Comparison of ENCODE assay signal across 10 cellular contexts in genomic region chrX:154040307-154040756, GRCh38. TPM values are rescaled to one million over a fixed set of nuclear protein-coding genes. Genes with fewer than 3 reads are reported as not detected.
DNase-seq lines count a peak whose midpoint lies in the region; ATAC-seq, FAIRE-seq and TF ChIP-seq lines count a peak whose summit lies in the region.
"Had no signal": no experiment of that assay in that cellular context is flagged by ENCODE, and none has a peak within 500 bp of the region (broad histone marks: within the 10 kb centered on the region; RNA-seq: fewer than 3 reads in every experiment).

No MANE protein-coding gene starts in this region.

- no peak for ATAC-seq in natural killer cell
- no peak for ATAC-seq in HG02981 (IDR thresholded peaks at IDR 0.05; ENCODE audit: unreplicated experiment)

- intact Hi-C loops in natural killer cell (cut with micrococcal nuclease) = no loop called here

- H3K4me3 ChIP-seq in bronchial epithelial cell (ENCODE audit: low read depth, low read length) = no peak overlapping the region

- H3K36me3 Mint-ChIP-seq in natural killer cell = no peaks in the 10 kb centered on the region

- H3K27ac Mint-ChIP-seq in natural killer cell = peak overlapping the region; percentile 50 to 79

- H3K27me3 Mint-ChIP-seq in natural killer cell (ENCODE audit: low read depth in 2 of 2) = peaks cover 0 to 7% of the 10 kb centered on the region in 2 donors

- DNase-seq in AML-193 (lab: John Stamatoyannopoulos, UW) = peak; percentile 75 to 82
- peak; percentile 45 to 58 for DNase-seq in Kasumi-1 (lab: John Stamatoyannopoulos, UW)
- peak; percentile 65 for DNase-seq in bronchial epithelial cell (ENCODE audit: low read depth)
- no peak for DNase-seq in natural killer cell
- no peak for DNase-seq in GM20000 (ENCODE audit: low spot score)
- DNase-seq in putamen (ENCODE audit: low spot score) = no peak
- DNase-seq in activated CD4-positive, alpha-beta T cell treated with anti-CD3 and anti-CD28 coated beads, Interleukin-2, amount 50 U/mL, for 4 hours = no peak
- DNase-seq: activated CD8-positive, alpha-beta memory T cell treated with anti-CD3 and anti-CD28 coated beads, Interleukin-2, amount 50 U/mL, for 48 hours; kidney had no signal

- H3K27me3 ChIP-seq in bronchial epithelial cell (ENCODE audit: control insufficient read depth, insufficient read depth, low read length) = no peaks in the 10 kb centered on the region

- H3K9me3 Mint-ChIP-seq in natural killer cell = no peaks in the 10 kb centered on the region

- H3K36me3 ChIP-seq in bronchial epithelial cell (ENCODE audit: control insufficient read depth, insufficient read depth, low read length) = no peaks in the 10 kb centered on the region

- FAIRE-seq in bronchial epithelial cell (lab: Jason Lieb, UNC) = peak; percentile 83
- FAIRE-seq: kidney had no signal

- TF ChIP-seq CTCF in bronchial epithelial cell (IDR thresholded peaks at IDR 0.05; ENCODE audit: insufficient read depth, low read length, severe bottlenecking) = no peak
- no peak for TF ChIP-seq CTCF in natural killer cell (IDR thresholded peaks at IDR 0.05)
- TF ChIP-seq CTCF in GM20000 (IDR thresholded peaks at IDR 0.05; ENCODE audit: extremely low read depth, missing control alignments) = no peak

- H3K4me3 Mint-ChIP-seq in natural killer cell = no peak overlapping the region

- H3K4me1 Mint-ChIP-seq in natural killer cell = peaks cover 21 to 23% of the 10 kb centered on the region in 2 donors

RNA-seq across cellular contexts. Expression of gene IRAK1, which starts 20.6 kb away (rescaled TPM):
- total RNA-seq in bronchial epithelial cell (114 and 119 TPM in 2 replicates), natural killer cell (100 to 1,000 TPM in 2 of 3 donors, 10 to 100 TPM in 1; 87.5 to 114 (median 107) TPM)

RNA-seq across cellular contexts. Expression of gene MECP2, which starts 57.2 kb away (rescaled TPM):
- total RNA-seq in bronchial epithelial cell = 21.1 and 28.9 TPM in 2 replicates
- total RNA-seq in natural killer cell = 100 to 1,000 TPM; 177 to 198 (median 182) TPM

Comparison
In these comparisons a context has a peak if more than half of its experiments do, and no peak if none do; other contexts are left out.
1. DNase-seq: peak in AML-193 (2 of 2), Kasumi-1 (2 of 2) and bronchial epithelial cell (single experiment); none in natural killer cell (single experiment), GM20000 (single experiment), putamen (single experiment) and activated CD4-positive, alpha-beta T cell treated with anti-CD3 and anti-CD28 coated beads, Interleukin-2, amount 50 U/mL, for 4 hours (0 of 2).